15 cellular contexts compared by ENCODE assay signal in the genomic region with DNA sequence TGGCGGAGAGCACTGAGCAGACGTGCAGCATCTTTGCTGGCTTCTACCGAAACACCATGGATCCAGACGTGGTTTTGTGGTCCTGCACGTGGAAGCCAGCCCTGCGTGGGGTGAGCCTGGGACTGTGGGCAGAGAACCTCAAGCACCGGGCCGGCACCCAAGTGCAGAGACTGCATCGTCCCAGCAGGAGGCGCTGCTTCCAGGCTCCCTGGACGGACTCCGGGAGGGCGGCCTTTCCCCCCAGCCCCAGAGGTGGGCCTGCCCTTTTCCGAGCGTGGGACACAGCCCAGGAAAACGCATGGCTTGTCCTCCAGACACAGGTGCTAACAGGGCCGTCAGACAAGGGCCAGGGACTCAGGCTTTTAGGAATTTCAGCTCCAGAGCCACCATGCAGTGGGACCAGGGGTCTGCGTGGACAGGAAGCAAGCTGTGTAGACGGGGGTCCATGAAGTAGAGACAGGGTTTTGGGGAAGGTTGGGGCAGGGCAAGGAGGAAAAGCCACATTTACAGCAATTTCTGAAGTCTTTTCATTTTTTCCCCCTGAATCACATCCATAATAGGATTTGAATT.
DNase-seq lines count a peak whose midpoint lies in the region; ATAC-seq and TF ChIP-seq lines count a peak whose summit lies in the region.
"Had no signal": no experiment of that assay in that cellular context is flagged by ENCODE, and none has a peak within 500 bp of the region (broad histone marks: within the 10 kb centered on the region; RNA-seq: fewer than 3 reads in every experiment).

No MANE protein-coding gene starts in this region.

- TF ChIP-seq CTCF in A673 (conservative IDR thresholded peaks at IDR 0.05; ENCODE audit: low read depth, low read length) (peak; percentile 79), GM12875 (IDR thresholded peaks at IDR 0.05; ENCODE audit: borderline replicate concordance, insufficient read depth, low read depth, low read length) (peak; percentile 31), WTC11 (IDR thresholded peaks at IDR 0.05) (peak; percentile 70), transverse colon (IDR thresholded peaks at IDR 0.05) (no peak)

- DNase-seq in A673 (ENCODE audit: low spot score), result peak; percentile 48
- peak; percentile 76 for DNase-seq in WTC11 (ENCODE audit: low spot score)
- peak; percentile 77 for DNase-seq in mesendoderm
- no peak for DNase-seq in transverse colon
- DNase-seq in SW480 (ENCODE audit: low spot score), result no peak
- DNase-seq: activated CD8-positive, alpha-beta memory T cell treated with anti-CD3 and anti-CD28 coated beads for 24 hours; activated naive CD8-positive, alpha-beta T cell treated with anti-CD3 and anti-CD28 coated beads, Interleukin-2, amount 10 ng/mL, durations not matched to agents 7 days and 5 days; foreskin melanocyte; left ventricle myocardium superior; NCI-H146; T-helper 17 cell had no signal

- peak overlapping the region; percentile 27 for H2BK5ac ChIP-seq in mesendoderm (ENCODE audit: low read length)

- peak overlapping the region; percentile 18 for H3K18ac ChIP-seq in mesendoderm (ENCODE audit: low read length)

- BruUV-seq in A673 (replicated peaks; lab: Mats Ljungman, UMichigan), result no TSS peak

- H3K4me2 ChIP-seq in mesendoderm (ENCODE audit: low read length), result no peak overlapping the region

- H3K79me2 ChIP-seq in mesendoderm (ENCODE audit: control insufficient read depth, insufficient read depth, low read length), result no peaks in the 10 kb centered on the region

- TF ChIP-seq POLR2A in transverse colon (IDR thresholded peaks at IDR 0.05), result no peak

- H3K56ac ChIP-seq in mesendoderm (ENCODE audit: low read length), result peak overlapping the region; percentile 69

- H3K9ac ChIP-seq in mesendoderm (ENCODE audit: low read length), result peak overlapping the region; percentile 3

- H3K27ac ChIP-seq in A673 (ENCODE audit: low read depth, low read length, poor library complexity, severe bottlenecking) (peak overlapping the region; percentile 34), mesendoderm (ENCODE audit: low read depth, low read length) (peak overlapping the region; percentile 68), transverse colon (no peak overlapping the region)

- CTCF ChIA-PET in A673 (lab: Charles Lee) (no interaction called here), WTC11 (lab: Charles Lee) (interaction anchor here (0.8 to 4.6 kb wide), 14 partner anchors 9 to 377 kb away, joined by 3 to 58 read pairs (median 3); a partner anchor contains a TSS)

- POLR2A ChIA-PET in A673 (lab: Charles Lee; ENCODE audit: low non-redundant PET) (no interaction called here), WTC11 (lab: Charles Lee) (no interaction called here)

- H3K23ac ChIP-seq in mesendoderm (ENCODE audit: low read length), result no peak overlapping the region

- H3K4me3 ChIP-seq in A673 (ENCODE audit: low read depth, low read length, poor library complexity, severe bottlenecking) (no peak overlapping the region), GM12875 (ENCODE audit: low read depth, low read length) (no peak overlapping the region), mesendoderm (ENCODE audit: low read length) (no peak overlapping the region), transverse colon (no peak overlapping the region)

- no peaks in the 10 kb centered on the region for H3K79me1 ChIP-seq in mesendoderm (ENCODE audit: low read length)

- H3K27ac Mint-ChIP-seq in WTC11, result no peak overlapping the region; the same call in 1 of the 2 replicates
- H3K27ac Mint-ChIP-seq: activated naive CD8-positive, alpha-beta T cell treated with anti-CD3 and anti-CD28 coated beads, Interleukin-2, amount 10 ng/mL, durations not matched to agents 7 days and 5 days; T-helper 17 cell had no signal

- in situ Hi-C loops in transverse colon (cut with MboI; ENCODE audit: low pct_ligation_motif_present in 1 of 4, low pct_unique_long_range_greater_than_20kb in 1 of 4, low sequenced_read_pairs in 3 of 4), result no loop called here

- no peak overlapping the region for H4K5ac ChIP-seq in mesendoderm (ENCODE audit: low read length)

- ATAC-seq in WTC11 (peak; percentile 71), GM19324 (IDR thresholded peaks at IDR 0.05; ENCODE audit: low FRiP score, unreplicated experiment) (no peak), GM18870 (IDR thresholded peaks at IDR 0.05; ENCODE audit: unreplicated experiment) (no peak)
- ATAC-seq: left ventricle myocardium superior had no signal

- no peak for TF ChIP-seq EP300 in transverse colon (IDR thresholded peaks at IDR 0.05; ENCODE audit: low read depth)

- H3K4ac ChIP-seq in mesendoderm (ENCODE audit: low read depth, low read length), result peak overlapping the region; percentile 88

- H4K8ac ChIP-seq in mesendoderm (ENCODE audit: low read depth, low read length), result no peak overlapping the region

- H2BK15ac ChIP-seq in mesendoderm (replicated peaks; ENCODE audit: low read depth), result no peak overlapping the region

- no peaks in the 10 kb centered on the region for H3K9me3 Mint-ChIP-seq in WTC11
- H3K9me3 Mint-ChIP-seq: activated naive CD8-positive, alpha-beta T cell treated with anti-CD3 and anti-CD28 coated beads, Interleukin-2, amount 10 ng/mL, durations not matched to agents 7 days and 5 days had no signal

- H3K36me3 ChIP-seq in A673 (ENCODE audit: insufficient read depth, low read length, poor library complexity, severe bottlenecking), result no peaks in the 10 kb centered on the region
- no peaks in the 10 kb centered on the region for H3K36me3 ChIP-seq in mesendoderm (ENCODE audit: control insufficient read depth, insufficient read depth, low read length)
- H3K36me3 ChIP-seq in transverse colon, result no peaks in the 10 kb centered on the region

- peak overlapping the region; percentile 4 for H2AK5ac ChIP-seq in mesendoderm (ENCODE audit: low read length)

- no CpG with 5 or more reads among the region's 19 CpGs for WGBS in mesendoderm (ENCODE audit: extremely low coverage, insufficient coverage, low lambda C conversion rate)
- 67 to 75% methylated on average over 3 to 19 of the region's 19 CpGs for WGBS in transverse colon (ENCODE audit: low coverage in 1 of 2), 2 donors

- H3K4me1 ChIP-seq in A673 (ENCODE audit: insufficient read depth, low read length, poor library complexity, severe bottlenecking) (peaks cover 13% of the 10 kb centered on the region), mesendoderm (ENCODE audit: control insufficient read depth, low read depth, low read length) (peaks cover 2% of the 10 kb centered on the region), transverse colon (peaks cover 0 to 3% (median 0%) of the 10 kb centered on the region in 4 donors)

- intact Hi-C loops in A673 (cut with micrococcal nuclease; ENCODE audit: unreplicated experiment), result no loop called here
- intact Hi-C loops in transverse colon (cut with DNase I; ENCODE audit: low total_unique reads), result no loop called here

- no peaks in the 10 kb centered on the region for H3K36me3 Mint-ChIP-seq in WTC11
- H3K36me3 Mint-ChIP-seq: activated naive CD8-positive, alpha-beta T cell treated with anti-CD3 and anti-CD28 coated beads, Interleukin-2, amount 10 ng/mL, durations not matched to agents 7 days and 5 days; CD4-positive, CD25-positive, alpha-beta regulatory T cell had no signal

- H3K27me3 ChIP-seq in A673 (replicated peaks; ENCODE audit: insufficient read depth, low read depth, low read length, poor library complexity), result peaks cover 23% of the 10 kb centered on the region
- H3K27me3 ChIP-seq in mesendoderm (ENCODE audit: insufficient read depth, low read length, poor library complexity), result no peaks in the 10 kb centered on the region
- H3K27me3 ChIP-seq in transverse colon, result no peaks in the 10 kb centered on the region

- H3K27me3 Mint-ChIP-seq in WTC11 (ENCODE audit: low read depth), result no peaks in the 10 kb centered on the region

- H3K4me3 Mint-ChIP-seq in WTC11, result no peak overlapping the region
- H3K4me3 Mint-ChIP-seq: activated naive CD8-positive, alpha-beta T cell treated with anti-CD3 and anti-CD28 coated beads, Interleukin-2, amount 10 ng/mL, durations not matched to agents 7 days and 5 days had no signal

- peaks cover 43% of the 10 kb centered on the region for H3K4me1 Mint-ChIP-seq in WTC11
- H3K4me1 Mint-ChIP-seq: activated naive CD8-positive, alpha-beta T cell treated with anti-CD3 and anti-CD28 coated beads, Interleukin-2, amount 10 ng/mL, durations not matched to agents 7 days and 5 days had no signal

- no peak overlapping the region for H2BK120ac ChIP-seq in mesendoderm (ENCODE audit: low read depth, low read length)

- H3K9me3 ChIP-seq in A673 (ENCODE audit: low read depth, low read length, poor library complexity, severe bottlenecking), result no peaks in the 10 kb centered on the region
- H3K9me3 ChIP-seq in transverse colon, result no peaks in the 10 kb centered on the region

TF ChIP-seq in WTC11, 78 proteins besides CTCF, POLR2A, EP300 and RAD21:
- TF ChIP-seq, protein P1, sequence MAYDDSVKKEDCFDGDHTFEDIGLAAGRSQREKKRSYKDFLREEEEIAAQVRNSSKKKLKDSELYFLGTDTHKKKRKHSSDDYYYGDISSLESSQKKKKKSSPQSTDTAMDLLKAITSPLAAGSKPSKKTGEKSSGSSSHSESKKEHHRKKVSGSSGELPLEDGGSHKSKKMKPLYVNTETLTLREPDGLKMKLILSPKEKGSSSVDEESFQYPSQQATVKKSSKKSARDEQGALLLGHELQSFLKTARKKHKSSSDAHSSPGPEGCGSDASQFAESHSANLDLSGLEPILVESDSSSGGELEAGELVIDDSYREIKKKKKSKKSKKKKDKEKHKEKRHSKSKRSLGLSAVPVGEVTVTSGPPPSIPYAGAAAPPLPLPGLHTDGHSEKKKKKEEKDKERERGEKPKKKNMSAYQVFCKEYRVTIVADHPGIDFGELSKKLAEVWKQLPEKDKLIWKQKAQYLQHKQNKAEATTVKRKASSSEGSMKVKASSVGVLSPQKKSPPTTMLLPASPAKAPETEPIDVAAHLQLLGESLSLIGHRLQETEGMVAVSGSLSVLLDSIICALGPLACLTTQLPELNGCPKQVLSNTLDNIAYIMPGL (CRISPR knock-in tag; IDR thresholded peaks at IDR 0.05), result peak; percentile 52; the same call in 1 of the 2 replicates
- 0 out of 2 replicates have a peak, but pooled peaks have one; percentile 12 for TF ChIP-seq ETV6 (CRISPR knock-in tag; IDR thresholded peaks at IDR 0.05)
- TF ChIP-seq, protein P2, sequence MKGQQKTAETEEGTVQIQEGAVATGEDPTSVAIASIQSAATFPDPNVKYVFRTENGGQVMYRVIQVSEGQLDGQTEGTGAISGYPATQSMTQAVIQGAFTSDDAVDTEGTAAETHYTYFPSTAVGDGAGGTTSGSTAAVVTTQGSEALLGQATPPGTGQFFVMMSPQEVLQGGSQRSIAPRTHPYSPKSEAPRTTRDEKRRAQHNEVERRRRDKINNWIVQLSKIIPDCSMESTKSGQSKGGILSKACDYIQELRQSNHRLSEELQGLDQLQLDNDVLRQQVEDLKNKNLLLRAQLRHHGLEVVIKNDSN (CRISPR knock-in tag; IDR thresholded peaks at IDR 0.05), result no peak
- TF ChIP-seq ZNF423 (CRISPR knock-in tag; IDR thresholded peaks at IDR 0.05), result peak; percentile 70
- 0 out of 2 replicates have a peak, but pooled peaks have one; percentile 34 for TF ChIP-seq NR2C2 (CRISPR knock-in tag; IDR thresholded peaks at IDR 0.05)
- TF ChIP-seq ZNF232 (CRISPR knock-in tag; IDR thresholded peaks at IDR 0.05), result no peak

Comparison
In these comparisons a context has a peak if more than half of its experiments do, and no peak if none do; other contexts are left out.
1. DNase-seq: peak in A673 (single experiment), WTC11 (single experiment) and mesendoderm (single experiment); none in transverse colon (single experiment) and SW480 (single experiment).
2. H3K27ac ChIP-seq: peak in A673 (single experiment) and mesendoderm (single experiment); none in transverse colon (0 of 4).
3. CTCF ChIP-seq: peak in A673 (single experiment), GM12875 (single experiment) and WTC11 (single experiment); none in transverse colon (0 of 5).